Comparison of ENCODE assay signal across 1 cellular context in genomic region chr7:100705753-100706671, GRCh38.
TF ChIP-seq lines count a peak whose summit lies in the region.

Gene POP7, plus strand, starts transcription at chr7:100706121. Its CDS starts 710 bp downstream, at chr7:100706831.

TF ChIP-seq in HepG2, 621 proteins besides CTCF, POLR2A, EP300 and RAD21 (continued from another document and continues in another):
- TF ChIP-seq REPIN1 (CRISPR knock-in tag; IDR thresholded peaks at IDR 0.05; ENCODE audit: borderline replicate concordance, low read depth) (peak; percentile 56; the same call in 1 of the 2 replicates), SALL2 (CRISPR knock-in tag; IDR thresholded peaks at IDR 0.05) (0 out of 2 replicates have a peak, but pooled peaks have one; percentile 56), ZNF225 (CRISPR knock-in tag; IDR thresholded peaks at IDR 0.05) (no peak), ZSCAN9 (CRISPR knock-in tag; IDR thresholded peaks at IDR 0.05; ENCODE audit: borderline replicate concordance) (no peak), SNAPC2 (CRISPR knock-in tag; IDR thresholded peaks at IDR 0.05) (no peak; the same call in 1 of the 2 replicates), PHB2 (IDR thresholded peaks at IDR 0.05; ENCODE audit: partially characterized antibody) (no peak), RORA (CRISPR knock-in tag; IDR thresholded peaks at IDR 0.05) (no peak), MTF1 (CRISPR knock-in tag; IDR thresholded peaks at IDR 0.05) (no peak), HIVEP1 (CRISPR knock-in tag; IDR thresholded peaks at IDR 0.05) (peak; percentile 78; the same call in 1 of the 2 replicates), ZNF484 (CRISPR knock-in tag; IDR thresholded peaks at IDR 0.05; ENCODE audit: borderline replicate concordance, low read depth) (peak; percentile 13; the same call in 1 of the 2 replicates), KLF11 (CRISPR knock-in tag; IDR thresholded peaks at IDR 0.05) (no peak), ZC3H13 (CRISPR knock-in tag; IDR thresholded peaks at IDR 0.05) (peak; percentile 50; the same call in 1 of the 2 replicates), IRF9 (CRISPR knock-in tag; IDR thresholded peaks at IDR 0.05; ENCODE audit: borderline replicate concordance) (no peak; the same call in 1 of the 2 replicates), KLF9 (CRISPR knock-in tag; IDR thresholded peaks at IDR 0.05; ENCODE audit: low read depth) (no peak), YY1 (IDR thresholded peaks at IDR 0.05; ENCODE audit: insufficient read depth, insufficient replicate concordance, low read depth, low read length) (peak; percentile 65), AKAP8 (CRISPR knock-in tag; IDR thresholded peaks at IDR 0.05) (peak; percentile 83; the same call in 1 of the 2 replicates), E2F2 (CRISPR knock-in tag; IDR thresholded peaks at IDR 0.05; ENCODE audit: borderline replicate concordance) (no peak), ZNF232 (CRISPR knock-in tag; IDR thresholded peaks at IDR 0.05; ENCODE audit: borderline replicate concordance) (no peak), ZNF563 (CRISPR knock-in tag; IDR thresholded peaks at IDR 0.05) (no peak), HDAC6 (IDR thresholded peaks at IDR 0.05; ENCODE audit: low read depth, low read length) (no peak), TFE3 (CRISPR knock-in tag; IDR thresholded peaks at IDR 0.05) (peak; percentile 81), JUN (CRISPR knock-in tag; IDR thresholded peaks at IDR 0.05) (no peak), ZNF367 (CRISPR knock-in tag; IDR thresholded peaks at IDR 0.05; ENCODE audit: borderline replicate concordance) (no peak), ZNF616 (CRISPR knock-in tag; IDR thresholded peaks at IDR 0.05; ENCODE audit: low read depth) (no peak; the same call in 1 of the 2 replicates), ZNF264 (CRISPR knock-in tag; IDR thresholded peaks at IDR 0.05) (peak; percentile 39; the same call in 1 of the 2 replicates), ARNTL (CRISPR knock-in tag; IDR thresholded peaks at IDR 0.05) (peak; percentile 94), PRPF4 (IDR thresholded peaks at IDR 0.05; ENCODE audit: low read depth, low read length, poor library complexity, severe bottlenecking) (no peak), ZBTB33 (CRISPR knock-in tag; IDR thresholded peaks at IDR 0.05) (no peak), CREBL2 (CRISPR knock-in tag; IDR thresholded peaks at IDR 0.05; ENCODE audit: borderline replicate concordance) (no peak), ZBTB49 (CRISPR knock-in tag; IDR thresholded peaks at IDR 0.05; ENCODE audit: borderline replicate concordance) (no peak), ZNF644 (CRISPR knock-in tag; IDR thresholded peaks at IDR 0.05; ENCODE audit: low read depth) (no peak), THAP11 (CRISPR knock-in tag; IDR thresholded peaks at IDR 0.05) (peak; percentile 93), CHD4 (IDR thresholded peaks at IDR 0.05; ENCODE audit: borderline replicate concordance, low read length) (no peak), ARNT2 (CRISPR knock-in tag; IDR thresholded peaks at IDR 0.05; ENCODE audit: low read depth) (peak; percentile 90), ZNF234 (CRISPR knock-in tag; conservative IDR thresholded peaks at IDR 0.05) (peak; percentile 64; the same call in 1 of the 2 replicates), ZBTB40 (IDR thresholded peaks at IDR 0.05) (no peak), ZBTB40 (CRISPR knock-in tag; IDR thresholded peaks at IDR 0.05) (no peak; the same call in 1 of the 2 replicates), FOXA1 (IDR thresholded peaks at IDR 0.05) (no peak), FOXA1 (CRISPR knock-in tag; IDR thresholded peaks at IDR 0.05) (no peak), MED13 (CRISPR knock-in tag; IDR thresholded peaks at IDR 0.05) (peak; percentile 21; the same call in 1 of the 2 replicates), ZSCAN30 (CRISPR knock-in tag; IDR thresholded peaks at IDR 0.05) (peak; percentile 81; the same call in 1 of the 2 replicates), ZNF770 (CRISPR knock-in tag; IDR thresholded peaks at IDR 0.05) (peak; percentile 7; the same call in 1 of the 2 replicates), SPEN (CRISPR knock-in tag; IDR thresholded peaks at IDR 0.05; ENCODE audit: low read depth) (peak; percentile 98), ZNF589 (CRISPR knock-in tag; conservative IDR thresholded peaks at IDR 0.05) (peak; percentile 64; the same call in 1 of the 2 replicates), ZNF562 (CRISPR knock-in tag; IDR thresholded peaks at IDR 0.05; ENCODE audit: borderline replicate concordance) (no peak)
